ENCODE assay signal across 1 cellular context in the genomic region with DNA sequence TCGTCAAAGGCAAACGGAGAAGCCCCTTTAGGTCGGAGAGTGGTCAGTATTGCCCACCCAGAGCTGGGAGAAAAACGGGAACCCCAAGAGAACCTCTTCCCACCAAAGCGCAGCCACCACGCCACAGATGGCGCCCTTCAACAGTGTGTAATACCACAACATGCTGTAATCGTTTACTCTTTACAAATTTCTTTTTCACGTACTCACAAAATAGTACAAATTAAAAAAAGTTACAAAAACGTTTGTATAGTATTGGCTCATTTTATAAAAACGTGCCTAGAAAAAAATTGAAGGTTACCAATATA.
TF ChIP-seq lines count a peak whose summit lies in the region.

No MANE protein-coding gene starts in this region.

TF ChIP-seq in endothelial cell of umbilical vein, 7 proteins besides CTCF, POLR2A, EP300 and RAD21:
- TF ChIP-seq, protein P1, sequence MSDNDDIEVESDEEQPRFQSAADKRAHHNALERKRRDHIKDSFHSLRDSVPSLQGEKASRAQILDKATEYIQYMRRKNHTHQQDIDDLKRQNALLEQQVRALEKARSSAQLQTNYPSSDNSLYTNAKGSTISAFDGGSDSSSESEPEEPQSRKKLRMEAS (IDR thresholded peaks at IDR 0.05; ENCODE audit: insufficient read depth, insufficient read length): no peak
- TF ChIP-seq JUN (IDR thresholded peaks at IDR 0.05; ENCODE audit: borderline replicate concordance, insufficient read depth, insufficient read length, low read depth) (no peak), GATA2 (IDR thresholded peaks at IDR 0.05; ENCODE audit: insufficient read depth, insufficient read length, low read depth, low read length) (no peak), MYC (IDR thresholded peaks at IDR 0.05; ENCODE audit: low read depth, low read length) (no peak), FOS (IDR thresholded peaks at IDR 0.05; ENCODE audit: borderline replicate concordance, insufficient read depth, low read length) (no peak), POLR2AphosphoS5 (IDR thresholded peaks at IDR 0.05; ENCODE audit: insufficient read depth, low read depth, low read length) (no peak), EZH2 (IDR thresholded peaks at IDR 0.05; ENCODE audit: borderline replicate concordance, low read depth, low read length, severe bottlenecking) (no peak)
